8 cellular contexts compared by ENCODE assay signal in genomic region chr3:183252973-183253363, GRCh38. TPM values are rescaled to one million over a fixed set of nuclear protein-coding genes. Genes with fewer than 3 reads are reported as not detected.
DNase-seq lines count a peak whose midpoint lies in the region; ATAC-seq and TF ChIP-seq lines count a peak whose summit lies in the region.

Gene B3GNT5 (plus strand): TSS chr3:183253253. CDS start chr3:183269799, 16,546 bp downstream.

- ATAC-seq in SK-N-SH treated with all-trans-retinoic acid at 6 μM for 48 hours (peak; percentile 34), HG03439 (IDR thresholded peaks at IDR 0.05; ENCODE audit: unreplicated experiment) (no peak), GM18861 (IDR thresholded peaks at IDR 0.05; ENCODE audit: unreplicated experiment) (no peak)

- TF ChIP-seq RAD21 in liver (IDR thresholded peaks at IDR 0.05): no peak

- peak within 1 kb of the TSS; percentile 47 to 49 for H3K9ac ChIP-seq in liver (ENCODE audit: low read depth in 1 of 2, low read length in 2 of 2)

- TF ChIP-seq CTCF in chondrocyte (IDR thresholded peaks at IDR 0.05) (no peak), liver (IDR thresholded peaks at IDR 0.05; ENCODE audit: low read depth, low read length, missing input control) (no peak)

- H3K4me1 Mint-ChIP-seq in chondrocyte (ENCODE audit: low read depth): peaks cover 29% of the 10 kb centered on the region

- DNase-seq in NCI-H2171 treated with DMSO at 0.1 percent for 48 hours (lab: John Stamatoyannopoulos, UW): peak; percentile 26
- no peak for DNase-seq in NCI-H2171 (lab: John Stamatoyannopoulos, UW)
- DNase-seq in chondrocyte (ENCODE audit: low spot score): no peak
- peak; percentile 30 to 33 for DNase-seq in stimulated activated CD8-positive, alpha-beta memory T cell treated with anti-CD3 and anti-CD28 coated beads, Interleukin-15, amount 100 ng/mL, for 4 hours (ENCODE audit: low read depth in 2 of 2)

- H3K27me3 Mint-ChIP-seq in chondrocyte (ENCODE audit: low read depth): no peaks in the 10 kb centered on the region

- H3K27ac Mint-ChIP-seq in chondrocyte (ENCODE audit: unreplicated experiment): peak within 1 kb of the TSS; percentile 90

- no peaks in the 10 kb centered on the region for H3K9me3 ChIP-seq in liver (ENCODE audit: control insufficient read depth in 4 of 4, low read length in 3 of 4)

- WGBS in liver: 3% methylated on average over 35 of the region's 35 CpGs

- H3K27me3 ChIP-seq in liver (ENCODE audit: control insufficient read depth in 4 of 4, insufficient read depth in 4 of 4, low read length in 3 of 4): no peaks in the 10 kb centered on the region

- no peaks in the 10 kb centered on the region for H3K36me3 ChIP-seq in liver (ENCODE audit: control insufficient read depth in 4 of 4, insufficient read depth in 3 of 4, low read depth in 1 of 4, low read length in 3 of 4)

- H3K4me3 ChIP-seq in liver (ENCODE audit: low read depth in 1 of 3, low read length in 3 of 3): peak within 1 kb of the TSS; percentile 49 to 77 (median 70)

- H3K27ac ChIP-seq in liver (ENCODE audit: low read depth in 1 of 2, low read length in 2 of 2): peak within 1 kb of the TSS; percentile 44 to 57

- peaks cover 4 to 13% (median 7%) of the 10 kb centered on the region in 4 donors for H3K4me1 ChIP-seq in liver (ENCODE audit: control insufficient read depth in 4 of 4, insufficient read depth in 4 of 4, low read length in 3 of 4)

- H3K36me3 Mint-ChIP-seq in chondrocyte (ENCODE audit: low read depth): no peaks in the 10 kb centered on the region

- no peaks in the 10 kb centered on the region for H3K9me3 Mint-ChIP-seq in chondrocyte (ENCODE audit: low read depth)

- peak within 1 kb of the TSS; percentile 82 for H3K4me3 Mint-ChIP-seq in chondrocyte (ENCODE audit: unreplicated experiment)

TF ChIP-seq in SK-N-SH treated with all-trans-retinoic acid at 6 μM for 48 hours, 23 proteins besides CTCF, POLR2A, EP300 and RAD21:
- TF ChIP-seq ARNTL (CRISPR knock-in tag; IDR thresholded peaks at IDR 0.05; ENCODE audit: borderline replicate concordance, low read depth): no peak

TF ChIP-seq in liver, 16 proteins besides CTCF, POLR2A, EP300 and RAD21:
- TF ChIP-seq SP1 (IDR thresholded peaks at IDR 0.05) (no peak), YY1 (IDR thresholded peaks at IDR 0.05) (no peak), JUND (IDR thresholded peaks at IDR 0.05) (no peak), TAF1 (conservative IDR thresholded peaks at IDR 0.05) (no peak), ATF3 (IDR thresholded peaks at IDR 0.05) (no peak)

RNA-seq across cellular contexts. Expression of gene B3GNT5, which starts in this region (rescaled TPM):
- total RNA-seq in chondrocyte: 12.3 to 21.2 TPM (median 19.9 TPM) in 3 replicates
- 1 to 10 TPM in 1 of 2 donors, under 1 TPM in 1; 0.84 to 1.8 TPM for total RNA-seq in liver
- under 1 TPM; 0.22 to 0.23 TPM for polyA plus RNA-seq in liver

Comparison
In these comparisons a context has a peak if more than half of its experiments do, and no peak if none do; other contexts are left out.
1. DNase-seq: peak in NCI-H2171 treated with DMSO at 0.1 percent for 48 hours (single experiment) and stimulated activated CD8-positive, alpha-beta memory T cell treated with anti-CD3 and anti-CD28 coated beads, Interleukin-15, amount 100 ng/mL, for 4 hours (2 of 2); none in NCI-H2171 (single experiment) and chondrocyte (single experiment).